Comparison of ENCODE assay signal across 9 cellular contexts in genomic region chr6:43972915-43973304, GRCh38.
A peak's percentile ranks its signal among the peaks of the same experiment; 100 is the strongest.
DNase-seq lines count a peak whose midpoint lies in the region; ATAC-seq lines count a peak whose summit lies in the region.
"Had no signal": no experiment of that assay in that cellular context is flagged by ENCODE, and none has a peak within 500 bp of the region (broad histone marks: within the 10 kb centered on the region; RNA-seq: fewer than 3 reads in every experiment).

No MANE protein-coding gene starts in this region.

- no peaks in the 10 kb centered on the region for H3K9me3 ChIP-seq in CD8-positive, alpha-beta memory T cell (ENCODE audit: low read length)

- no peaks in the 10 kb centered on the region for H3K36me3 ChIP-seq in CD8-positive, alpha-beta memory T cell (ENCODE audit: insufficient read depth, low read length)

- peaks cover 0 to 4% (median 0%) of the 10 kb centered on the region in 3 donors for H3K4me1 Mint-ChIP-seq in CD8-positive, alpha-beta memory T cell
- H3K4me1 Mint-ChIP-seq: activated CD4-positive, alpha-beta T cell treated with anti-CD3 and anti-CD28 coated beads, Interleukin-2, amount 10 ng/mL, durations not matched to agents 7 days and 5 days had no signal

- H3K36me3 Mint-ChIP-seq in CD8-positive, alpha-beta memory T cell, result no peaks in the 10 kb centered on the region

- H3K9me3 Mint-ChIP-seq in CD8-positive, alpha-beta memory T cell, result peaks cover 0 to 3% (median 0%) of the 10 kb centered on the region in 5 donors
- H3K9me3 Mint-ChIP-seq: activated CD4-positive, alpha-beta T cell treated with anti-CD3 and anti-CD28 coated beads, Interleukin-2, amount 10 ng/mL, durations not matched to agents 7 days and 5 days had no signal

- no peak for DNase-seq in CD8-positive, alpha-beta memory T cell
- DNase-seq in T1000 (lab: John Stamatoyannopoulos, UW), result peak; percentile 27
- peak; percentile 74 for DNase-seq in foreskin melanocyte
- DNase-seq in posterior cingulate gyrus, result peak; percentile 40 to 96 (median 78)
- no peak for DNase-seq in retina
- no peak for DNase-seq in SIG-M5 treated with dmso at 0.1 percent for 504 hours (lab: John Stamatoyannopoulos, UW; ENCODE audit: unreplicated experiment)
- DNase-seq in ACHN, result no peak
- DNase-seq: activated CD4-positive, alpha-beta T cell treated with anti-CD3 and anti-CD28 coated beads, Interleukin-2, amount 10 ng/mL, durations not matched to agents 7 days and 5 days had no signal

- in situ Hi-C loops in ACHN (cut with HindIII; ENCODE audit: low pct_ligation_motif_present, low pct_unique_long_range_greater_than_20kb, low sequenced_read_pairs), result no loop called here

- no peak overlapping the region for H3K27ac Mint-ChIP-seq in CD8-positive, alpha-beta memory T cell
- H3K27ac Mint-ChIP-seq: activated CD4-positive, alpha-beta T cell treated with anti-CD3 and anti-CD28 coated beads, Interleukin-2, amount 10 ng/mL, durations not matched to agents 7 days and 5 days had no signal

- peaks cover 10 to 12% of the 10 kb centered on the region in 2 donors for H3K27me3 Mint-ChIP-seq in CD8-positive, alpha-beta memory T cell

- H3K4me3 Mint-ChIP-seq in CD8-positive, alpha-beta memory T cell, result no peak overlapping the region
- H3K4me3 Mint-ChIP-seq: activated CD4-positive, alpha-beta T cell treated with anti-CD3 and anti-CD28 coated beads, Interleukin-2, amount 10 ng/mL, durations not matched to agents 7 days and 5 days had no signal

- intact Hi-C loops in posterior cingulate gyrus (cut with DNase I), result no loop called here

- no peaks in the 10 kb centered on the region for H3K27me3 ChIP-seq in CD8-positive, alpha-beta memory T cell (ENCODE audit: insufficient read depth, low read length, poor library complexity, severe bottlenecking)

- no peak overlapping the region for H3K4me3 ChIP-seq in CD8-positive, alpha-beta memory T cell (ENCODE audit: low read length)

- no peaks in the 10 kb centered on the region for H3K4me1 ChIP-seq in CD8-positive, alpha-beta memory T cell (ENCODE audit: insufficient read depth, low read length)

- ATAC-seq in HG02885 (IDR thresholded peaks at IDR 0.05; ENCODE audit: poor library complexity, unreplicated experiment), result no peak

- peak overlapping the region; percentile 39 for H3K27ac ChIP-seq in CD8-positive, alpha-beta memory T cell (ENCODE audit: low read depth, low read length)

- CTCF ChIA-PET in CD8-positive, alpha-beta memory T cell (lab: Charles Lee), result no interaction called here

- POLR2A ChIA-PET in CD8-positive, alpha-beta memory T cell (lab: Charles Lee), result no interaction called here

Comparison
In these comparisons a context has a peak if more than half of its experiments do, and no peak if none do; other contexts are left out.
1. DNase-seq: peak in T1000 (single experiment), foreskin melanocyte (single experiment) and posterior cingulate gyrus (10 of 10); none in CD8-positive, alpha-beta memory T cell (0 of 5), retina (single experiment), SIG-M5 treated with dmso at 0.1 percent for 504 hours (single experiment) and ACHN (single experiment).